16 cellular contexts compared by ENCODE assay signal in genomic region chr12:104177336-104177662, GRCh38. TPM values are rescaled to one million over a fixed set of nuclear protein-coding genes. Genes with fewer than 3 reads are reported as not detected.
DNase-seq lines count a peak whose midpoint lies in the region; TF ChIP-seq lines count a peak whose summit lies in the region.
"Had no signal": no experiment of that assay in that cellular context is flagged by ENCODE, and none has a peak within 500 bp of the region (broad histone marks: within the 10 kb centered on the region; RNA-seq: fewer than 3 reads in every experiment).

No MANE protein-coding gene starts in this region.

- no peak for DNase-seq in GM23248
- DNase-seq in RWPE1 (ENCODE audit: low spot score) = no peak
- no peak for DNase-seq in esophagus squamous epithelium (lab: John Stamatoyannopoulos, UW)
- DNase-seq in NCI-H345 (lab: John Stamatoyannopoulos, UW) = no peak
- no peak for DNase-seq in NOMO-1 treated with DMSO at 0.1 percent for 48 hours (lab: John Stamatoyannopoulos, UW; ENCODE audit: unreplicated experiment)
- no peak for DNase-seq in cerebellar cortex (ENCODE audit: low spot score)
- DNase-seq: activated CD4-positive, alpha-beta T cell treated with anti-CD3 and anti-CD28 coated beads, Interleukin-2, amount 50 U/mL, for 4 hours; activated naive CD4-positive, alpha-beta T cell treated with anti-CD3 and anti-CD28 coated beads, Interleukin-2, amount 50 U/mL, for 16 hours; activated T-cell treated with anti-CD3 and anti-CD28 coated beads, Interleukin-2, amount 50 U/mL, for 1 hour; COR-L47; effector CD4-positive, alpha-beta T cell; NCI-H146; stimulated activated naive B cell treated with anti-CD40 and anti-IgM and Interleukin-4, amounts not matched to agents 10 μg/mL and 1 μg/mL and 100 μg/mL, for 72 hours had no signal

- H3K9me2 ChIP-seq in GM23248 (ENCODE audit: insufficient read depth) = no peaks in the 10 kb centered on the region

- no peak for TF ChIP-seq POLR2A in esophagus squamous epithelium (IDR thresholded peaks at IDR 0.05)

- peaks cover 51% of the 10 kb centered on the region for H3F3A ChIP-seq in GM23248 (ENCODE audit: insufficient read depth)

- H3K27ac ChIP-seq in GM23248 (peak overlapping the region; percentile 87), RWPE1 (peak overlapping the region; percentile 73), esophagus squamous epithelium (peak overlapping the region in 3 of 4 donors; percentile 68 to 83 (median 80)), skeletal muscle tissue (ENCODE audit: low read depth, low read length) (peak overlapping the region; percentile 31)

- in situ Hi-C loops in GM23248 (cut with MboI) = no loop called here

- WGBS in GM23248 (ENCODE audit: low coverage in 1 of 2, low lambda C conversion rate in 2 of 2, missing lambda C conversion rate in 2 of 2), 2 experiments = 0% methylated on average over 2 of the region's 2 CpGs
- WGBS in esophagus squamous epithelium, 2 donors = 27 to 36% methylated on average over 2 of the region's 2 CpGs

- POLR2A ChIA-PET in RWPE1 (lab: Yijun Ruan, JAX; ENCODE audit: low non-redundant PET) = no interaction called here

- H4K20me1 ChIP-seq in GM23248 (ENCODE audit: insufficient read depth) = no peaks in the 10 kb centered on the region

- no peak for TF ChIP-seq CTCF in RWPE1 (conservative IDR thresholded peaks at IDR 0.05; ENCODE audit: low read depth)
- TF ChIP-seq CTCF in esophagus squamous epithelium (IDR thresholded peaks at IDR 0.05) = no peak

- H3K9me3 ChIP-seq in GM23248 (ENCODE audit: low read depth) (no peaks in the 10 kb centered on the region), esophagus squamous epithelium (no peaks in the 10 kb centered on the region), skeletal muscle tissue (ENCODE audit: control insufficient read depth in 3 of 3, low read length in 3 of 3) (no peaks in the 10 kb centered on the region)
- H3K9me3 ChIP-seq: upper lobe of left lung had no signal

- H3K9ac ChIP-seq in GM23248 = peak overlapping the region; percentile 32
- H3K9ac ChIP-seq in skeletal muscle tissue (ENCODE audit: low read depth in 1 of 3, low read length in 3 of 3) = no peak overlapping the region

- H3K4me2 ChIP-seq in GM23248 (ENCODE audit: unreplicated experiment) = peak overlapping the region; percentile 53

- H3K4me3 ChIP-seq in GM23248 = peak overlapping the region; percentile 43
- no peak overlapping the region for H3K4me3 ChIP-seq in esophagus squamous epithelium
- H3K4me3 ChIP-seq in skeletal muscle tissue (ENCODE audit: low read length in 3 of 3) = no peak overlapping the region
- H3K4me3 ChIP-seq: heart right ventricle, upper lobe of left lung had no signal

- no peaks in the 10 kb centered on the region for H3K79me2 ChIP-seq in GM23248 (ENCODE audit: insufficient read depth)

- H3K27me3 ChIP-seq in GM23248 (replicated peaks; ENCODE audit: insufficient read depth) (no peaks in the 10 kb centered on the region), esophagus squamous epithelium (no peaks in the 10 kb centered on the region), skeletal muscle tissue (ENCODE audit: control insufficient read depth in 3 of 3, insufficient read depth in 3 of 3, low read length in 3 of 3) (no peaks in the 10 kb centered on the region)
- H3K27me3 ChIP-seq: heart right ventricle, upper lobe of left lung had no signal

- H2AFZ ChIP-seq in GM23248 = no peak overlapping the region

- H3K4me1 ChIP-seq in GM23248 (ENCODE audit: insufficient read depth) = peaks cover 44% of the 10 kb centered on the region
- peaks cover 0 to 49% (median 22%) of the 10 kb centered on the region in 3 donors for H3K4me1 ChIP-seq in esophagus squamous epithelium
- peaks cover 8 to 21% (median 13%) of the 10 kb centered on the region in 3 donors for H3K4me1 ChIP-seq in skeletal muscle tissue (ENCODE audit: control insufficient read depth in 3 of 3, insufficient read depth in 3 of 3, low read length in 3 of 3)

- H3K36me3 ChIP-seq in GM23248 (ENCODE audit: low read depth) = no peaks in the 10 kb centered on the region
- H3K36me3 ChIP-seq in esophagus squamous epithelium = no peaks in the 10 kb centered on the region
- H3K36me3 ChIP-seq in skeletal muscle tissue (ENCODE audit: control insufficient read depth in 3 of 3, insufficient read depth in 3 of 3, low read length in 3 of 3) = no peaks in the 10 kb centered on the region
- H3K36me3 ChIP-seq: heart right ventricle, upper lobe of left lung had no signal

- intact Hi-C loops in esophagus squamous epithelium (cut with DNase I) = no loop called here

- CTCF ChIA-PET in RWPE1 (lab: Yijun Ruan, JAX) = no interaction called here

RNA-seq across cellular contexts. Expression of gene TXNRD1, which starts 38.3 kb away (rescaled TPM):
- 464 and 477 TPM in 2 replicates for total RNA-seq in GM23248 (2014; rRNA removed; shearing (Covaris generic))
- 255 and 258 TPM in 2 replicates for polyA plus RNA-seq in GM23248 (2016; fragmentation: Nextera tagmentation; extraction: Ambion mirVana)
- total RNA-seq in esophagus squamous epithelium = 100 to 1,000 TPM in 2 of 4 donors, 10 to 100 TPM in 2; 40.6 to 125 (median 82.0) TPM
- total RNA-seq in skeletal muscle tissue = 41.2 TPM

RNA-seq across cellular contexts. Expression of gene NFYB, which starts 39.3 kb away (rescaled TPM):
- 31.5 and 42.2 TPM in 2 replicates for total RNA-seq in GM23248 (2014; rRNA removed; shearing (Covaris generic))
- 35.0 and 37.1 TPM in 2 replicates for polyA plus RNA-seq in GM23248 (2016; fragmentation: Nextera tagmentation; extraction: Ambion mirVana)
- total RNA-seq in esophagus squamous epithelium = 10 to 100 TPM in 3 of 4 donors, 1 to 10 TPM in 1; 8.1 to 31.5 (median 12.9) TPM
- total RNA-seq in skeletal muscle tissue = 8.9 TPM

Comparison
In these comparisons a context has a peak if more than half of its experiments do, and no peak if none do; other contexts are left out.
1. H3K27ac ChIP-seq: peak in every context shown above with its lines; median percentile 87 in GM23248; 80 in esophagus squamous epithelium; 73 in RWPE1; 31 in skeletal muscle tissue.